ENCODE assay signal across 8 cellular contexts in the genomic region with DNA sequence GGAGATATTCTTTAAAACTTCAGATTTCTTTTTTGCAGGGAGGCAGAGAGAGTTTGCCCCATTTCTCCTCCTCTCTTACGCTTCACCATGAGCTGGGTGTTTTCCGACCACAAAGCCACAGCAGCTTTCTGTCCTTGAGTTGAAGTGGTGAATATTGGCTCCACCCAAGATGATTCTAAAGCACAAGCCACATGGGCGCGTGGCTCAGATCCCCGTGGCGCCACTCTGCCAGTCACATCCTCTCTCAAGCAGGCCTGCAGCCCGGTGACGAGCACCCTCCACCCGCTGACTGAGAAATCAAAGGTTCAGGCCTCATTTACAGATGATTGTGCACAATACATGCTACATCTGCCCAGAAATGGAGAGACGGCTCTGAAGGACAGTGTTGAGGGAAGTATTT. TPM values are rescaled to one million over a fixed set of nuclear protein-coding genes. Genes with fewer than 3 reads are reported as not detected.
DNase-seq lines count a peak whose midpoint lies in the region; ATAC-seq lines count a peak whose summit lies in the region.

No MANE protein-coding gene starts in this region.

- H3K27me3 Mint-ChIP-seq in activated CD4-positive, alpha-beta T cell treated with anti-CD3 and anti-CD28 coated beads for 36 hours: peaks cover 47% of the 10 kb centered on the region
- H3K27me3 Mint-ChIP-seq in stimulated activated memory B cell treated with anti-CD40 and anti-IgM and Interleukin-4, amounts not matched to agents 10 μg/mL and 1 μg/mL and 100 μg/mL, for 72 hours: peaks cover 67% of the 10 kb centered on the region

- H3K4me1 Mint-ChIP-seq in activated CD4-positive, alpha-beta T cell treated with anti-CD3 and anti-CD28 coated beads for 36 hours: peaks cover 25% of the 10 kb centered on the region
- peaks cover 32% of the 10 kb centered on the region for H3K4me1 Mint-ChIP-seq in stimulated activated memory B cell treated with anti-CD40 and anti-IgM and Interleukin-4, amounts not matched to agents 10 μg/mL and 1 μg/mL and 100 μg/mL, for 72 hours

- POLR2A ChIA-PET in activated CD4-positive, alpha-beta T cell treated with anti-CD3 and anti-CD28 coated beads for 36 hours (lab: Charles Lee): no interaction called here

- H3K9me3 Mint-ChIP-seq in activated CD4-positive, alpha-beta T cell treated with anti-CD3 and anti-CD28 coated beads for 36 hours (ENCODE audit: low read depth): no peaks in the 10 kb centered on the region
- no peaks in the 10 kb centered on the region for H3K9me3 Mint-ChIP-seq in stimulated activated memory B cell treated with anti-CD40 and anti-IgM and Interleukin-4, amounts not matched to agents 10 μg/mL and 1 μg/mL and 100 μg/mL, for 72 hours

- ATAC-seq in HG02938 (IDR thresholded peaks at IDR 0.05; ENCODE audit: unreplicated experiment) (peak; percentile 58), GM19455 (IDR thresholded peaks at IDR 0.05; ENCODE audit: unreplicated experiment) (no peak)
- ATAC-seq in activated CD4-positive, alpha-beta T cell treated with anti-CD3 and anti-CD28 coated beads for 36 hours: peak; percentile 99
- peak; percentile 66 for ATAC-seq in stimulated activated memory B cell treated with anti-CD40 and anti-IgM and Interleukin-4, amounts not matched to agents 10 μg/mL and 1 μg/mL and 100 μg/mL, for 72 hours

- CTCF ChIA-PET in activated CD4-positive, alpha-beta T cell treated with anti-CD3 and anti-CD28 coated beads for 36 hours (lab: Charles Lee): interaction anchor here (0.9 kb wide), 1 partner anchor 166 kb away, joined by 4 read pairs; no protein-coding TSS in a partner anchor

- intact Hi-C loops in activated CD4-positive, alpha-beta T cell treated with anti-CD3 and anti-CD28 coated beads for 36 hours (cut with DNase I, micrococcal nuclease): loop anchor here in 1 of 2 experiments (1.0 to 10.0 kb wide), 3 partner anchors 27 to 808 kb away; partner anchors contain the start of gene RNF32

- DNase-seq in activated CD4-positive, alpha-beta T cell treated with anti-CD3 and anti-CD28 coated beads for 36 hours: peak; percentile 87
- DNase-seq in effector CD4-positive, alpha-beta T cell: peak; percentile 34
- no peak for DNase-seq in NCI-H1694 (lab: John Stamatoyannopoulos, UW)
- DNase-seq in AG08395 (ENCODE audit: low spot score): no peak
- no peak for DNase-seq in cortex of kidney (lab: John Stamatoyannopoulos, UW)

- H3K36me3 Mint-ChIP-seq in activated CD4-positive, alpha-beta T cell treated with anti-CD3 and anti-CD28 coated beads for 36 hours (ENCODE audit: low read depth): no peaks in the 10 kb centered on the region
- no peaks in the 10 kb centered on the region for H3K36me3 Mint-ChIP-seq in stimulated activated memory B cell treated with anti-CD40 and anti-IgM and Interleukin-4, amounts not matched to agents 10 μg/mL and 1 μg/mL and 100 μg/mL, for 72 hours

- no peak overlapping the region for H3K27ac Mint-ChIP-seq in activated CD4-positive, alpha-beta T cell treated with anti-CD3 and anti-CD28 coated beads for 36 hours
- H3K27ac Mint-ChIP-seq in stimulated activated memory B cell treated with anti-CD40 and anti-IgM and Interleukin-4, amounts not matched to agents 10 μg/mL and 1 μg/mL and 100 μg/mL, for 72 hours: no peak overlapping the region

- H3K4me3 Mint-ChIP-seq in activated CD4-positive, alpha-beta T cell treated with anti-CD3 and anti-CD28 coated beads for 36 hours: no peak overlapping the region
- no peak overlapping the region for H3K4me3 Mint-ChIP-seq in stimulated activated memory B cell treated with anti-CD40 and anti-IgM and Interleukin-4, amounts not matched to agents 10 μg/mL and 1 μg/mL and 100 μg/mL, for 72 hours

RNA-seq across cellular contexts. Expression of gene RNF32, which starts 27.6 kb away (rescaled TPM):
- total RNA-seq in activated CD4-positive, alpha-beta T cell treated with anti-CD3 and anti-CD28 coated beads for 36 hours: under 1 TPM; 0.71 to 0.90 TPM

Comparison
In these comparisons a context has a peak if more than half of its experiments do, and no peak if none do; other contexts are left out.
1. DNase-seq: peak in activated CD4-positive, alpha-beta T cell treated with anti-CD3 and anti-CD28 coated beads for 36 hours (single experiment) and effector CD4-positive, alpha-beta T cell (single experiment); none in NCI-H1694 (single experiment), AG08395 (single experiment) and cortex of kidney (single experiment).